In genomic region chr2:27800856-27801255, GRCh38 we compare ENCODE assay signal across 16 cellular contexts. TPM values are rescaled to one million over a fixed set of nuclear protein-coding genes. Genes with fewer than 3 reads are reported as not detected.
DNase-seq lines count a peak whose midpoint lies in the region; ATAC-seq, FAIRE-seq and TF ChIP-seq lines count a peak whose summit lies in the region.
"Had no signal": no experiment of that assay in that cellular context is flagged by ENCODE, and none has a peak within 500 bp of the region (broad histone marks: within the 10 kb centered on the region; RNA-seq: fewer than 3 reads in every experiment).

No MANE protein-coding gene starts in this region.

- TF ChIP-seq CTCF in ascending aorta (IDR thresholded peaks at IDR 0.05) (no peak), left ventricle myocardium inferior (IDR thresholded peaks at IDR 0.05; ENCODE audit: borderline replicate concordance) (no peak)

- H3K4me1 ChIP-seq in GM23248 (ENCODE audit: insufficient read depth), result peaks cover 48% of the 10 kb centered on the region
- peaks cover 26 to 46% of the 10 kb centered on the region in 2 donors for H3K4me1 ChIP-seq in ascending aorta
- H3K4me1 ChIP-seq in left ventricle myocardium inferior, result peaks cover 72% of the 10 kb centered on the region
- H3K4me1 ChIP-seq in skeletal muscle satellite cell (ENCODE audit: control insufficient read depth, insufficient read depth, low read length), result peaks cover 59% of the 10 kb centered on the region
- H3K4me1 ChIP-seq: body of pancreas had no signal

- no peak for DNase-seq in GM23248
- DNase-seq in ascending aorta (ENCODE audit: low spot score in 2 of 2), result no peak
- peak; percentile 28 for DNase-seq in left ventricle myocardium inferior
- no peak for DNase-seq in GM19239 (ENCODE audit: insufficient read length, low spot score)
- DNase-seq: activated CD4-positive, alpha-beta T cell treated with anti-CD3 and anti-CD28 coated beads, Interleukin-2, amount 10 ng/mL, durations not matched to agents 7 days and 5 days; activated naive CD4-positive, alpha-beta T cell treated with anti-CD3 and anti-CD28 coated beads, Interleukin-2, amount 10 ng/mL, durations not matched to agents 7 days and 5 days; body of pancreas; left colon; MM.1S; NCI-H2081 had no signal

- ATAC-seq in HG03097 (IDR thresholded peaks at IDR 0.05; ENCODE audit: low FRiP score, unreplicated experiment) (no peak), GM18519 (IDR thresholded peaks at IDR 0.05; ENCODE audit: low FRiP score, unreplicated experiment) (no peak), GM19328 (IDR thresholded peaks at IDR 0.05; ENCODE audit: unreplicated experiment) (no peak)
- ATAC-seq: body of pancreas, left colon had no signal

- H2AFZ ChIP-seq in GM23248, result no peak overlapping the region

- no peaks in the 10 kb centered on the region for H3K9me2 ChIP-seq in GM23248 (ENCODE audit: insufficient read depth)

- H3K36me3 ChIP-seq in GM23248 (ENCODE audit: low read depth) (no peaks in the 10 kb centered on the region), ascending aorta (no peaks in the 10 kb centered on the region), left ventricle myocardium inferior (no peaks in the 10 kb centered on the region), skeletal muscle satellite cell (ENCODE audit: insufficient read depth, low read length) (no peaks in the 10 kb centered on the region)
- H3K36me3 ChIP-seq: HAP-1 had no signal

- H3K27ac ChIP-seq in GM23248 (peak overlapping the region; percentile 94), ascending aorta (peak overlapping the region; percentile 96 to 98), left ventricle myocardium inferior (replicated peaks) (peak overlapping the region; percentile 94)
- H3K27ac ChIP-seq: body of pancreas had no signal

- H3K4me3 ChIP-seq in GM23248 (no peak overlapping the region), ascending aorta (no peak overlapping the region), left ventricle myocardium inferior (no peak overlapping the region), skeletal muscle satellite cell (ENCODE audit: low read length) (no peak overlapping the region)
- H3K4me3 ChIP-seq: body of pancreas, HAP-1 had no signal

- no peak for FAIRE-seq in GM19239 (lab: Jason Lieb, UNC)
- FAIRE-seq: D721Med had no signal

- H3K4me2 ChIP-seq in GM23248 (ENCODE audit: unreplicated experiment) (no peak overlapping the region), skeletal muscle satellite cell (ENCODE audit: low read length) (peak overlapping the region; percentile 45)

- peaks cover 24% of the 10 kb centered on the region for H3F3A ChIP-seq in GM23248 (ENCODE audit: insufficient read depth)

- no peaks in the 10 kb centered on the region for H4K20me1 ChIP-seq in GM23248 (ENCODE audit: insufficient read depth)

- in situ Hi-C loops in GM23248 (cut with MboI), result no loop called here

- no peaks in the 10 kb centered on the region for H3K79me2 ChIP-seq in GM23248 (ENCODE audit: insufficient read depth)

- H3K27me3 ChIP-seq in GM23248 (replicated peaks; ENCODE audit: insufficient read depth), result no peaks in the 10 kb centered on the region
- H3K27me3 ChIP-seq in ascending aorta, result no peaks in the 10 kb centered on the region
- H3K27me3 ChIP-seq in left ventricle myocardium inferior (ENCODE audit: low read depth), result no peaks in the 10 kb centered on the region
- H3K27me3 ChIP-seq in skeletal muscle satellite cell (ENCODE audit: control insufficient read depth, insufficient read depth, low read length), result no peaks in the 10 kb centered on the region
- H3K27me3 ChIP-seq: body of pancreas had no signal

- H3K9ac ChIP-seq in GM23248 (no peak overlapping the region), skeletal muscle satellite cell (ENCODE audit: low read depth, low read length) (peak overlapping the region; percentile 80)

- H3K9me3 ChIP-seq in GM23248 (ENCODE audit: low read depth) (no peaks in the 10 kb centered on the region), ascending aorta (no peaks in the 10 kb centered on the region), left ventricle myocardium inferior (replicated peaks) (no peaks in the 10 kb centered on the region), skeletal muscle satellite cell (replicated peaks; ENCODE audit: low read length) (no peaks in the 10 kb centered on the region)
- H3K9me3 ChIP-seq: body of pancreas, HAP-1 had no signal

- intact Hi-C loops in ascending aorta (cut with DNase I) (no loop called here), left ventricle myocardium inferior (cut with micrococcal nuclease) (no loop called here)

- 94 to 97% methylated on average over 6 of the region's 6 CpGs for WGBS in GM23248 (ENCODE audit: low coverage in 1 of 2, low lambda C conversion rate in 2 of 2, missing lambda C conversion rate in 2 of 2), 2 experiments

RNA-seq across cellular contexts. Expression of gene MRPL33, which starts 29.3 kb away (rescaled TPM):
- total RNA-seq in GM23248 (2014; rRNA removed; shearing (Covaris generic)), result 24.2 and 70.8 TPM in 2 replicates
- 338 and 340 TPM in 2 replicates for polyA plus RNA-seq in GM23248 (2016; fragmentation: Nextera tagmentation; extraction: Ambion mirVana)
- total RNA-seq in ascending aorta (3.4 TPM), left ventricle myocardium inferior (390 TPM)
- total RNA-seq in skeletal muscle satellite cell (2012; rRNA removed), result 118 and 188 TPM in 2 replicates
